ENCODE assay signal across 19 cellular contexts in the genomic region with DNA sequence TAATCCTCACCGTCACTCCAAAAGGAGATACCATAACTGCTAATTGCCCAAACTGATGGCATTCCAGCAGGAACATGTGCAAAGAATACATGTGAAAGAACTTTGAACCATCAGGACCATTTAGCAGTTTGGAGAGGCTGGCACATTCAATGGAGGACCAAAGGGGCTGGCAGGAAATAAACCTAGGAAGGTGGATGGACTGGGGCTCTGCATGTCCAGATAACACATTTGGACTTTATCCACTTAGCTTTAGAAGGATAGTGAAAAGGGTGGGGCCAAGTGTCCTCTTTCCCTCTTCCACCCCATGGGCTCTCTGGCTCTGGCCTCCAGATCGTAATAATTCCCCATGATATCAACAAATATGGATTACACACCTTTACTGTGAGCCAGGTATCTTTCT. TPM values are rescaled to one million over a fixed set of nuclear protein-coding genes. Genes with fewer than 3 reads are reported as not detected.
DNase-seq lines count a peak whose midpoint lies in the region; ATAC-seq, FAIRE-seq and TF ChIP-seq lines count a peak whose summit lies in the region.
"Had no signal": no experiment of that assay in that cellular context is flagged by ENCODE, and none has a peak within 500 bp of the region (broad histone marks: within the 10 kb centered on the region; RNA-seq: fewer than 3 reads in every experiment).

No MANE protein-coding gene starts in this region.

- H2BK5ac ChIP-seq in H1 (ENCODE audit: low read depth, low read length): no peak overlapping the region

- no peak overlapping the region for H2BK15ac ChIP-seq in H1 (ENCODE audit: low read length)

- H3K23ac ChIP-seq in H1 (ENCODE audit: insufficient read length): no peak overlapping the region

- BruUV-seq in Panc1 (replicated peaks; lab: Mats Ljungman, UMichigan): no TSS peak

- 93% methylated on average over 2 of the region's 2 CpGs; no CpG with 5 or more reads in 1 of the 2 experiments for WGBS in H1 (ENCODE audit: extremely low coverage in 1 of 2, insufficient coverage in 1 of 2, insufficient read length in 1 of 2, insufficient replicate concordance in 2 of 2, low coverage in 1 of 2, low lambda C conversion rate in 2 of 2, missing lambda C conversion rate in 1 of 2), 2 experiments
- WGBS in small intestine, 3 donors: 23 to 75% (median 44%) methylated on average over 2 of the region's 2 CpGs
- 91 to 100% (median 99%) methylated on average over 2 of the region's 2 CpGs for WGBS in heart left ventricle, 4 donors

- H3K79me2 ChIP-seq in H1 (ENCODE audit: control insufficient read depth in 1 of 2, insufficient read depth in 2 of 2, low read length in 2 of 2): no peaks in the 10 kb centered on the region

- H3K27ac ChIP-seq in Panc1 (ENCODE audit: low read length): peak overlapping the region; percentile 26; the same call in 1 of the 2 replicates
- H3K27ac ChIP-seq in H1 (ENCODE audit: low read depth, low read length): no peak overlapping the region
- H3K27ac ChIP-seq in small intestine (ENCODE audit: low read depth in 1 of 2, low read length in 1 of 2): no peak overlapping the region
- H3K27ac ChIP-seq in heart left ventricle: no peak overlapping the region

- H3K4me2 ChIP-seq in H1 (ENCODE audit: insufficient read depth in 1 of 2, low read depth in 2 of 2, low read length in 2 of 2): no peak overlapping the region

- no peak for DNase-seq in Panc1 (ENCODE audit: low read depth, low spot score)
- DNase-seq in H1 (ENCODE audit: low read depth in 1 of 2, low spot score in 2 of 2): no peak
- no peak for DNase-seq in left colon
- peak; percentile 53 for DNase-seq in small intestine
- no peak for DNase-seq in heart left ventricle
- no peak for DNase-seq in activated naive CD4-positive, alpha-beta T cell treated with anti-CD3 and anti-CD28 coated beads, Interleukin-2, amount 50 U/mL, for 72 hours (ENCODE audit: low spot score in 2 of 2)
- DNase-seq: C1 segment of cervical spinal cord; Calu3; CD4-positive, alpha-beta memory T cell; COR-L47; DMS53; DMS79 treated with DMSO at 0.1 percent for 48 hours; GF-D8; GOT3; H7; HCEC 1CT had no signal

- POLR2A ChIA-PET in Panc1 (lab: Charles Lee): no interaction called here
- POLR2A ChIA-PET in H1 (lab: Charles Lee; ENCODE audit: partially characterized antibody): interaction anchor here (1.2 kb wide), 1 partner anchor 14 kb away, joined by 3 read pairs; no protein-coding TSS in a partner anchor

- H3K27ac Mint-ChIP-seq in activated naive CD4-positive, alpha-beta T cell treated with anti-CD3 and anti-CD28 coated beads, Interleukin-2, amount 50 U/mL, for 72 hours: peak overlapping the region in 1 of 2 donors; percentile 56
- H3K27ac Mint-ChIP-seq: CD4-positive, alpha-beta memory T cell had no signal

- no peak for ATAC-seq in Panc1
- ATAC-seq in left colon: peak; percentile 76
- no peak for ATAC-seq in heart left ventricle
- no peak for ATAC-seq in activated naive CD4-positive, alpha-beta T cell treated with anti-CD3 and anti-CD28 coated beads, Interleukin-2, amount 50 U/mL, for 72 hours
- ATAC-seq in HG03571 (IDR thresholded peaks at IDR 0.05; ENCODE audit: unreplicated experiment): no peak

- H3K4me1 ChIP-seq in Panc1 (ENCODE audit: control insufficient read depth, insufficient read depth, low read length): peaks cover 20% of the 10 kb centered on the region
- H3K4me1 ChIP-seq in H1 (replicated peaks in 1 of 4; ENCODE audit: control insufficient read depth in 3 of 4, insufficient read depth in 4 of 4, low read length in 3 of 4): peaks cover 6 to 24% (median 15%) of the 10 kb centered on the region in 4 experiments
- peaks cover 0 to 7% of the 10 kb centered on the region in 2 donors for H3K4me1 ChIP-seq in small intestine (ENCODE audit: control insufficient read depth in 2 of 2, insufficient read depth in 1 of 2, low read depth in 1 of 2, low read length in 1 of 2)
- peaks cover 0 to 25% (median 3%) of the 10 kb centered on the region in 12 donors for H3K4me1 ChIP-seq in heart left ventricle

- H3K4me3 ChIP-seq in Panc1 (ENCODE audit: low read depth in 2 of 2, low read length in 2 of 2) (no peak overlapping the region), H1 (ENCODE audit: extremely low read depth in 1 of 4, insufficient read depth in 2 of 4, low read depth in 3 of 4, low read length in 4 of 4) (no peak overlapping the region), small intestine (ENCODE audit: low read depth in 1 of 2, low read length in 2 of 2) (no peak overlapping the region), heart left ventricle (no peak overlapping the region)

- no peaks in the 10 kb centered on the region for H3K9me3 Mint-ChIP-seq in activated naive CD4-positive, alpha-beta T cell treated with anti-CD3 and anti-CD28 coated beads, Interleukin-2, amount 50 U/mL, for 72 hours
- H3K9me3 Mint-ChIP-seq: CD4-positive, alpha-beta memory T cell had no signal

- H4K20me1 ChIP-seq in H1 (replicated peaks in 1 of 2; ENCODE audit: control insufficient read depth in 1 of 2, insufficient read depth in 2 of 2, low read length in 2 of 2): no peaks in the 10 kb centered on the region

- in situ Hi-C loops in Panc1 (cut with HindIII; ENCODE audit: low pct_unique_long_range_greater_than_20kb, low sequenced_read_pairs): no loop called here

- H3K14ac ChIP-seq in H1 (ENCODE audit: insufficient read length): no peak overlapping the region

- H3K9ac ChIP-seq in H1 (replicated peaks in 1 of 4; ENCODE audit: extremely low read depth in 1 of 4, low read depth in 3 of 4, low read length in 3 of 4): no peak overlapping the region

- H3K18ac ChIP-seq in H1 (ENCODE audit: extremely low read depth, low read length): 0 out of 2 replicates have a peak overlapping the region, but pooled peaks have one; percentile 15

- no peak for TF ChIP-seq EP300 in H1 (IDR thresholded peaks at IDR 0.05; ENCODE audit: borderline replicate concordance in 1 of 2, low read depth in 2 of 2, low read length in 2 of 2)

- no peak overlapping the region for H2AFZ ChIP-seq in H1 (ENCODE audit: low read length)

- no peak overlapping the region for H3K56ac ChIP-seq in H1 (replicated peaks; ENCODE audit: insufficient read length, low read depth, low read length)

- peak overlapping the region; percentile 47 for H4K91ac ChIP-seq in H1 (replicated peaks; ENCODE audit: insufficient read length, low read length)

- no peaks in the 10 kb centered on the region for H3K36me3 Mint-ChIP-seq in activated naive CD4-positive, alpha-beta T cell treated with anti-CD3 and anti-CD28 coated beads, Interleukin-2, amount 50 U/mL, for 72 hours
- H3K36me3 Mint-ChIP-seq: CD4-positive, alpha-beta memory T cell had no signal

- H4K5ac ChIP-seq in H1 (ENCODE audit: insufficient read length, low read depth, low read length): no peak overlapping the region

- TF ChIP-seq POLR2A in H1 (IDR thresholded peaks at IDR 0.05; ENCODE audit: control extremely low read depth in 1 of 2, low read depth in 2 of 2, low read length in 2 of 2): no peak
- TF ChIP-seq POLR2A in heart left ventricle (IDR thresholded peaks at IDR 0.05): no peak

- H3K79me1 ChIP-seq in H1 (ENCODE audit: low read depth, low read length): no peaks in the 10 kb centered on the region

- TF ChIP-seq CTCF in Panc1 (IDR thresholded peaks at IDR 0.05): no peak
- no peak for TF ChIP-seq CTCF in H1 (IDR thresholded peaks at IDR 0.05; ENCODE audit: control extremely low read depth in 1 of 3, insufficient read depth in 1 of 3, low read depth in 1 of 3, low read length in 3 of 3)
- TF ChIP-seq CTCF in heart left ventricle (IDR thresholded peaks at IDR 0.05): no peak

- TF ChIP-seq RAD21 in H1 (IDR thresholded peaks at IDR 0.05 in 1 of 2, conservative IDR thresholded peaks at IDR 0.05 in 1 of 2; ENCODE audit: low read depth in 2 of 2, low read length in 2 of 2): no peak

- intact Hi-C loops in Panc1 (cut with micrococcal nuclease; ENCODE audit: unreplicated experiment): no loop called here
- intact Hi-C loops in left colon (cut with DNase I, micrococcal nuclease): no loop called here
- intact Hi-C loops in heart left ventricle (cut with DNase I): no loop called here

- no peaks in the 10 kb centered on the region for H3K9me3 ChIP-seq in Panc1 (ENCODE audit: control insufficient read depth, insufficient read depth, low read depth, low read length)
- H3K9me3 ChIP-seq in H1 (ENCODE audit: insufficient read depth in 2 of 2, low read depth in 1 of 2, low read length in 1 of 2): no peaks in the 10 kb centered on the region
- H3K9me3 ChIP-seq in small intestine (ENCODE audit: control insufficient read depth, low read depth): no peaks in the 10 kb centered on the region
- H3K9me3 ChIP-seq in heart left ventricle: no peaks in the 10 kb centered on the region

- no peaks in the 10 kb centered on the region for H3K23me2 ChIP-seq in H1 (ENCODE audit: low read depth, low read length)

- H3K27me3 ChIP-seq in Panc1 (ENCODE audit: control insufficient read depth, insufficient read depth, low read length) (no peaks in the 10 kb centered on the region), H1 (replicated peaks in 1 of 4; ENCODE audit: control insufficient read depth in 3 of 4, extremely low read depth in 1 of 4, insufficient read depth in 3 of 4, low read length in 3 of 4) (no peaks in the 10 kb centered on the region; a peak in 1 of 7 replicates), small intestine (ENCODE audit: control insufficient read depth in 2 of 2, insufficient read depth in 2 of 2, low read length in 2 of 2) (no peaks in the 10 kb centered on the region), heart left ventricle (no peaks in the 10 kb centered on the region)

- no peak overlapping the region for H3K4ac ChIP-seq in H1 (replicated peaks; ENCODE audit: insufficient read length, low read depth, low read length)

- no peak overlapping the region for H2BK120ac ChIP-seq in H1 (replicated peaks; ENCODE audit: low read depth, low read length)

- FAIRE-seq in H1 (lab: Jason Lieb, UNC): no peak
- FAIRE-seq in small intestine (lab: Jason Lieb, UNC): no peak
- FAIRE-seq: GM12891, GM18507 had no signal

- no peak overlapping the region for H2BK12ac ChIP-seq in H1 (ENCODE audit: low read depth, low read length)

- no peaks in the 10 kb centered on the region for H3K36me3 ChIP-seq in Panc1 (ENCODE audit: control insufficient read depth, insufficient read depth, low read length)
- H3K36me3 ChIP-seq in H1 (ENCODE audit: control insufficient read depth in 2 of 4, insufficient read depth in 4 of 4, low read length in 3 of 4): no peaks in the 10 kb centered on the region
- H3K36me3 ChIP-seq in small intestine (ENCODE audit: control insufficient read depth in 2 of 2, insufficient read depth in 2 of 2, low read length in 2 of 2): no peaks in the 10 kb centered on the region
- H3K36me3 ChIP-seq in heart left ventricle: no peaks in the 10 kb centered on the region

- no peak overlapping the region for H4K8ac ChIP-seq in H1 (ENCODE audit: extremely low read depth, insufficient read depth, low read length)

- H2BK20ac ChIP-seq in H1 (ENCODE audit: low read length): no peak overlapping the region; the same call in 1 of the 2 replicates

- CTCF ChIA-PET in Panc1 (lab: Charles Lee) (no interaction called here), H1 (lab: Charles Lee; ENCODE audit: partially characterized antibody) (no interaction called here)

- no peak overlapping the region for H2AK5ac ChIP-seq in H1 (ENCODE audit: low read depth, low read length)

RNA-seq across cellular contexts. Expression of a gene that starts 58.8 kb away (rescaled TPM):
- 705 TPM for total RNA-seq in Panc1 (2021; ENCODE audit: unreplicated experiment)
- 531 TPM for polyA plus RNA-seq in Panc1 (2012; ENCODE audit: insufficient read length)
- 456 and 476 TPM in 2 replicates for total RNA-seq in H1 (2021; fragmentation: NEBNext Ultra II Directional; extraction: Animal tissue kit (Norgen Biotek cat#: 25700))
- polyA plus RNA-seq in H1 (2011; rRNA removed): 137 and 333 TPM in 2 replicates
- polyA plus RNA-seq in H1 (2011; cell fraction: cytosol; rRNA removed): 433 TPM
- polyA plus RNA-seq in H1 (2011; cell fraction: nucleus; rRNA removed): 26.8 TPM
- 289 to 574 TPM (median 317 TPM) in 4 replicates for polyA plus RNA-seq in H1 (2012, experiment 1 of 2)
- polyA plus RNA-seq in H1 (2012, experiment 2 of 2): 276 TPM
- 270 TPM for polyA plus RNA-seq in H1 (2013, experiment 1 of 2)
- 276 TPM for polyA plus RNA-seq in H1 (2013, experiment 2 of 2)
- 58.3 and 61.2 TPM in 2 replicates for polyA minus RNA-seq in H1 (2011; rRNA and poly(A)+ RNA removed)
- 82.9 TPM for polyA minus RNA-seq in H1 (2011; cell fraction: cytosol; rRNA and poly(A)+ RNA removed)
- 70.2 TPM for polyA minus RNA-seq in H1 (2011; cell fraction: nucleus; rRNA and poly(A)+ RNA removed)
- 100 to 1,000 TPM; 744 to 751 TPM for total RNA-seq in left colon
- 1,000 to 10,000 TPM in 1 of 3 donors, 100 to 1,000 TPM in 2; 814 to 1,236 (median 925) TPM for polyA plus RNA-seq in small intestine
- 100 to 1,000 TPM; 334 to 623 (median 442) TPM for total RNA-seq in heart left ventricle
- 100 to 1,000 TPM; 419 to 437 TPM for polyA plus RNA-seq in heart left ventricle
- total RNA-seq in activated naive CD4-positive, alpha-beta T cell treated with anti-CD3 and anti-CD28 coated beads, Interleukin-2, amount 50 U/mL, for 72 hours: 100 to 1,000 TPM; 327 to 430 TPM
